ENCODE assay signal across 12 cellular contexts in genomic region chr20:62787329-62787728, GRCh38. TPM values are rescaled to one million over a fixed set of nuclear protein-coding genes. Genes with fewer than 3 reads are reported as not detected.
"Had no signal": no experiment of that assay in that cellular context is flagged by ENCODE, and none has a peak within 500 bp of the region (broad histone marks: within the 10 kb centered on the region; RNA-seq: fewer than 3 reads in every experiment).

No MANE protein-coding gene starts in this region.

- H3K9me3 Mint-ChIP-seq: activated CD4-positive, alpha-beta memory T cell treated with anti-CD3 and anti-CD28 coated beads, Interleukin-2, amount 10 ng/mL, durations not matched to agents 7 days and 5 days; activated naive CD4-positive, alpha-beta T cell treated with anti-CD3 and anti-CD28 coated beads, Interleukin-2, amount 50 U/mL, for 24 hours had no signal

- H3K4me3 ChIP-seq: breast epithelium, dorsolateral prefrontal cortex, tibial artery, uterus had no signal

- H3K36me3 ChIP-seq: breast epithelium, tibial artery, uterus had no signal

- H3K27me3 Mint-ChIP-seq: activated naive CD4-positive, alpha-beta T cell treated with anti-CD3 and anti-CD28 coated beads, Interleukin-2, amount 50 U/mL, for 24 hours had no signal

- H3K9me3 ChIP-seq: breast epithelium, tibial artery, uterus had no signal

- H3K27ac ChIP-seq: breast epithelium, tibial artery, uterus had no signal

- DNase-seq: activated CD4-positive, alpha-beta memory T cell treated with anti-CD3 and anti-CD28 coated beads, Interleukin-2, amount 10 ng/mL, durations not matched to agents 7 days and 5 days; anterior cingulate cortex; dorsolateral prefrontal cortex; kidney glomerular epithelial cell; retina; stimulated activated CD4-positive, alpha-beta T cell treated with anti-CD3 and anti-CD28 coated beads, Interleukin-4, amount 100 ng/mL, for 1 hour; T-helper 1 cell; tibial artery; uterus had no signal

- H3K27ac Mint-ChIP-seq: activated CD4-positive, alpha-beta memory T cell treated with anti-CD3 and anti-CD28 coated beads, Interleukin-2, amount 10 ng/mL, durations not matched to agents 7 days and 5 days; activated naive CD4-positive, alpha-beta T cell treated with anti-CD3 and anti-CD28 coated beads, Interleukin-2, amount 50 U/mL, for 24 hours had no signal

- H3K36me3 Mint-ChIP-seq: activated naive CD4-positive, alpha-beta T cell treated with anti-CD3 and anti-CD28 coated beads, Interleukin-2, amount 50 U/mL, for 24 hours had no signal

- ATAC-seq: esophagus mucosa had no signal

- H3K4me3 Mint-ChIP-seq: activated CD4-positive, alpha-beta memory T cell treated with anti-CD3 and anti-CD28 coated beads, Interleukin-2, amount 10 ng/mL, durations not matched to agents 7 days and 5 days; activated naive CD4-positive, alpha-beta T cell treated with anti-CD3 and anti-CD28 coated beads, Interleukin-2, amount 50 U/mL, for 24 hours had no signal

- H3K4me1 ChIP-seq: breast epithelium, tibial artery, uterus had no signal

- H3K27me3 ChIP-seq: breast epithelium, dorsolateral prefrontal cortex, uterus had no signal

RNA-seq across cellular contexts. Expression of gene COL9A3, which starts 29.5 kb away (rescaled TPM):
- total RNA-seq: activated CD4-positive, alpha-beta memory T cell treated with anti-CD3 and anti-CD28 coated beads, Interleukin-2, amount 10 ng/mL, durations not matched to agents 7 days and 5 days had no signal
